ENCODE assay signal across 25 cellular contexts in the genomic region with DNA sequence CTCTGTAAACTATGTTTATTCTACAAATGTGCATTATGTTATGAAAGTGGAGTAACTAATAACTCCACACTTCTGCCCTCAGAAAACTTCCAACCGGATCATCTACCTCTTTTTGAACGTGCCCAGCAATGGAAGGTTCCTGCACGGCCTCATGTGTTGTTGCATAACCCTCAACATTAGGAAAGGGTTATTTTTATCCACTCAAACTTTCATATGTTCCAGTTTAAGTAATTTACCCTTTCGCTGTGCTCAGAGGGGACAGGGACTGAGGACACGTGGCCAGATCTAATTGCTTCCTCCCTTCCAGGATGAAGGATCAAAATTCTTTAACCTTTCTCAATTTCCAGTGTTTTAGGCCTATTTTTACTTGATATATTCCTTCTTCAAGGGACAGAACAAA. TPM values are rescaled to one million over a fixed set of nuclear protein-coding genes. Genes with fewer than 3 reads are reported as not detected.
A peak's percentile ranks its signal among the peaks of the same experiment; 100 is the strongest.
DNase-seq lines count a peak whose midpoint lies in the region; ATAC-seq and TF ChIP-seq lines count a peak whose summit lies in the region.
"Had no signal": no experiment of that assay in that cellular context is flagged by ENCODE, and none has a peak within 500 bp of the region (broad histone marks: within the 10 kb centered on the region; RNA-seq: fewer than 3 reads in every experiment).

No MANE protein-coding gene starts in this region.

- no peak overlapping the region for H3K4me3 ChIP-seq in adrenal gland
- H3K4me3 ChIP-seq in right atrium auricular region, result no peak overlapping the region
- no peak overlapping the region for H3K4me3 ChIP-seq in vagina
- H3K4me3 ChIP-seq: ovary had no signal

- peaks cover 0 to 24% of the 10 kb centered on the region in 2 donors for H3K36me3 ChIP-seq in adrenal gland (replicated peaks in 1 of 2)
- H3K36me3 ChIP-seq in right atrium auricular region, result peaks cover 53% of the 10 kb centered on the region
- H3K36me3 ChIP-seq in vagina, result peaks cover 0 to 21% of the 10 kb centered on the region in 2 donors
- H3K36me3 ChIP-seq: ovary had no signal

- no peak for TF ChIP-seq POLR2A in adrenal gland (IDR thresholded peaks at IDR 0.05)
- no peak for TF ChIP-seq POLR2A in vagina (IDR thresholded peaks at IDR 0.05)

- intact Hi-C loops in adrenal gland (cut with DNase I), result no loop called here
- intact Hi-C loops in vagina (cut with DNase I), result no loop called here

- TF ChIP-seq CTCF in adrenal gland (IDR thresholded peaks at IDR 0.05), result no peak
- TF ChIP-seq CTCF in right atrium auricular region (IDR thresholded peaks at IDR 0.05), result no peak
- TF ChIP-seq CTCF in vagina (IDR thresholded peaks at IDR 0.05), result no peak

- DNase-seq in SIG-M5 treated with dmso at 0.1 percent for 504 hours (lab: John Stamatoyannopoulos, UW; ENCODE audit: unreplicated experiment) (peak; percentile 76), SIG-M5 (lab: John Stamatoyannopoulos, UW) (no peak), adrenal gland (peak in 2 of 7 donors; percentile 14 to 51), right atrium auricular region (ENCODE audit: low spot score) (no peak), vagina (ENCODE audit: extremely low spot score in 2 of 2) (no peak), inferior parietal cortex (ENCODE audit: extremely low spot score) (no peak), hippocampal formation (lab: John Stamatoyannopoulos, UW) (no peak)
- DNase-seq: activated CD4-positive, alpha-beta T cell treated with anti-CD3 and anti-CD28 coated beads for 36 hours; activated naive CD8-positive, alpha-beta T cell treated with anti-CD3 and anti-CD28 coated beads for 36 hours; activated T-cell treated with anti-CD3 and anti-CD28 coated beads for 4 hours; caudate nucleus; CD8-positive, alpha-beta memory T cell; DMS153; foreskin melanocyte; GOT3; NCI-H1105; NCI-H2081 treated with DMSO at 0.1 percent for 48 hours; NCI-H226; NCI-H748 treated with DMSO at 0.1 percent for 48 hours; ovary; stimulated activated CD4-positive, alpha-beta T cell treated with anti-CD3 and anti-CD28 coated beads, Interleukin-4, amount 100 ng/mL, for 24 hours had no signal

- peak overlapping the region in 3 of 5 donors; percentile 41 to 82 (median 61) for H3K27ac ChIP-seq in adrenal gland
- H3K27ac ChIP-seq in right atrium auricular region, result peak overlapping the region; percentile 39 to 59
- H3K27ac ChIP-seq in vagina, result peak overlapping the region; percentile 40
- H3K27ac ChIP-seq: ovary, RWPE1 had no signal

- H3K4me1 ChIP-seq in adrenal gland (replicated peaks in 1 of 2) (peaks cover 13 to 62% of the 10 kb centered on the region in 2 donors), right atrium auricular region (peaks cover 0 to 19% of the 10 kb centered on the region in 2 donors), vagina (peaks cover 44% of the 10 kb centered on the region)

- no peak for ATAC-seq in HG02623 (IDR thresholded peaks at IDR 0.05; ENCODE audit: unreplicated experiment)
- ATAC-seq: activated CD4-positive, alpha-beta T cell treated with anti-CD3 and anti-CD28 coated beads for 36 hours; natural killer cell treated with Interleukin-12 subunit alpha and Interleukin-12 subunit beta and Interleukin-15 and Interleukin-18, amount 100 ng/mL, for 72 hours; stimulated activated effector memory CD8-positive, alpha-beta T cell treated with anti-CD3 and anti-CD28 coated beads, Interleukin-12 subunit alpha, Interleukin-12 subunit beta, amount 100 ng/mL, for 72 hours had no signal

- H3K27me3 ChIP-seq in adrenal gland (no peaks in the 10 kb centered on the region), right atrium auricular region (no peaks in the 10 kb centered on the region), vagina (no peaks in the 10 kb centered on the region)
- H3K27me3 ChIP-seq: ovary had no signal

- WGBS in adrenal gland, 4 donors, result 26 to 38% (median 30%) methylated on average over 5 of the region's 5 CpGs

- no peaks in the 10 kb centered on the region for H3K9me3 ChIP-seq in adrenal gland (replicated peaks in 1 of 3)
- H3K9me3 ChIP-seq in right atrium auricular region, result no peaks in the 10 kb centered on the region
- H3K9me3 ChIP-seq in vagina, result no peaks in the 10 kb centered on the region
- H3K9me3 ChIP-seq: ovary had no signal

RNA-seq across cellular contexts. Expression of a gene that starts 29.6 kb away (rescaled TPM):
- total RNA-seq in adrenal gland (10 to 100 TPM; 43.4 to 84.2 (median 50.2) TPM), right atrium auricular region (10 to 100 TPM; 21.2 to 57.6 TPM), vagina (25.0 TPM)
- polyA plus RNA-seq in adrenal gland, result 10 to 100 TPM; 11.3 to 15.1 (median 12.8) TPM
